Comparison of ENCODE assay signal across 25 cellular contexts in genomic region chr2:38516122-38516521, GRCh38.
DNase-seq lines count a peak whose midpoint lies in the region; ATAC-seq, FAIRE-seq and TF ChIP-seq lines count a peak whose summit lies in the region.
"Had no signal": no experiment of that assay in that cellular context is flagged by ENCODE, and none has a peak within 500 bp of the region (broad histone marks: within the 10 kb centered on the region; RNA-seq: fewer than 3 reads in every experiment).

No MANE protein-coding gene starts in this region.

- no peak for ATAC-seq in K562
- ATAC-seq in psoas muscle = no peak
- ATAC-seq: activated CD8-positive, alpha-beta memory T cell treated with anti-CD3 and anti-CD28 coated beads, Interleukin-2, amount 10 ng/mL, durations not matched to agents 7 days and 5 days; activated T-cell treated with anti-CD3 and anti-CD28 coated beads, Interleukin-2, amount 50 U/mL, for 72 hours; stimulated activated naive CD8-positive, alpha-beta T cell treated with anti-CD3 and anti-CD28 coated beads, Interleukin-15, Interleukin-2, amounts not matched to agents 100 U/mL and 50 U/mL, for 24 hours had no signal

- intact Hi-C loops in K562 (cut with micrococcal nuclease) = no loop called here
- intact Hi-C loops in kidney (cut with DNase I) = no loop called here
- intact Hi-C loops in psoas muscle (cut with DNase I) = no loop called here
- intact Hi-C loops in thyroid gland (cut with DNase I) = no loop called here
- intact Hi-C loops in A673 (cut with micrococcal nuclease; ENCODE audit: unreplicated experiment) = no loop called here

- no peaks in the 10 kb centered on the region for H3K9me1 ChIP-seq in K562 (ENCODE audit: control insufficient read depth, insufficient read depth, low read length)

- DNase-seq in K562 (ENCODE audit: extremely low read depth in 1 of 4, low spot score in 3 of 4) (no peak), kidney (no peak), psoas muscle (no peak), thyroid gland (no peak), NCI-H82 (lab: John Stamatoyannopoulos, UW) (no peak), A673 (ENCODE audit: low spot score) (no peak), SIG-M5 treated with dmso at 0.1 percent for 504 hours (lab: John Stamatoyannopoulos, UW; ENCODE audit: unreplicated experiment) (no peak)
- no peak for DNase-seq in T-helper 2 cell treated with Interferon-gamma antibody and Interleukin-4, amounts not matched to agents 5 μg/mL and 100 μg/mL, for 36 hours (ENCODE audit: low spot score)
- DNase-seq: activated CD4-positive, alpha-beta T cell treated with anti-CD3 and anti-CD28 coated beads, Interleukin-2, amount 10 ng/mL, durations not matched to agents 7 days and 5 days; activated CD8-positive, alpha-beta memory T cell treated with anti-CD3 and anti-CD28 coated beads, Interleukin-2, amount 10 ng/mL, durations not matched to agents 7 days and 5 days; activated naive CD4-positive, alpha-beta T cell treated with Interleukin-2 at 50 U/mL for 16 hours; activated T-cell treated with anti-CD3 and anti-CD28 coated beads, Interleukin-2, amount 50 U/mL, for 72 hours; amniotic stem cell; H7; head of caudate nucleus; Kasumi-1; NCI-H1694 treated with DMSO at 0.1 percent for 48 hours; NCI-H526; stimulated activated naive CD8-positive, alpha-beta T cell treated with anti-CD3 and anti-CD28 coated beads, Interleukin-15, Interleukin-2, amounts not matched to agents 100 U/mL and 50 U/mL, for 24 hours; T-helper 9 cell had no signal

- H4K20me1 ChIP-seq in K562 (replicated peaks; ENCODE audit: control insufficient read depth, insufficient read depth, low read length) = no peaks in the 10 kb centered on the region
- H4K20me1 ChIP-seq: BLaER1 treated with 17β-estradiol and CSF1 and Interleukin-3, amounts not matched to agents 10 nM and 100 nM had no signal

- no peaks in the 10 kb centered on the region for H3K79me2 ChIP-seq in K562 (ENCODE audit: control insufficient read depth, insufficient read depth, low read length)

- in situ Hi-C loops in K562 (cut with MboI) = no loop called here

- no peak for FAIRE-seq in K562 (lab: Jason Lieb, UNC)
- FAIRE-seq in kidney (lab: Jason Lieb, UNC) = no peak

- H3K4me1 Mint-ChIP-seq in T-helper 2 cell treated with Interferon-gamma antibody and Interleukin-4, amounts not matched to agents 5 μg/mL and 100 μg/mL, for 36 hours (ENCODE audit: low read depth) = no peaks in the 10 kb centered on the region
- H3K4me1 Mint-ChIP-seq: activated CD4-positive, alpha-beta T cell treated with anti-CD3 and anti-CD28 coated beads, Interleukin-2, amount 10 ng/mL, durations not matched to agents 7 days and 5 days; activated CD8-positive, alpha-beta memory T cell treated with anti-CD3 and anti-CD28 coated beads, Interleukin-2, amount 10 ng/mL, durations not matched to agents 7 days and 5 days had no signal

- H3K4me3 ChIP-seq in K562 (peak overlapping the region; percentile 42; the same call in 1 of the 2 replicates), kidney (ENCODE audit: low read length in 2 of 2) (peak overlapping the region; percentile 53 to 57), psoas muscle (peak overlapping the region; percentile 53), thyroid gland (replicated peaks in 1 of 3) (no peak overlapping the region), A673 (ENCODE audit: low read depth, low read length, poor library complexity, severe bottlenecking) (no peak overlapping the region)
- H3K4me3 ChIP-seq: BLaER1 treated with 17β-estradiol and CSF1 and Interleukin-3, amounts not matched to agents 10 nM and 100 nM; cardiac muscle cell had no signal

- H3K27ac Mint-ChIP-seq in T-helper 2 cell treated with Interferon-gamma antibody and Interleukin-4, amounts not matched to agents 5 μg/mL and 100 μg/mL, for 36 hours = no peak overlapping the region
- H3K27ac Mint-ChIP-seq: activated CD4-positive, alpha-beta T cell treated with anti-CD3 and anti-CD28 coated beads, Interleukin-2, amount 10 ng/mL, durations not matched to agents 7 days and 5 days; activated CD8-positive, alpha-beta memory T cell treated with anti-CD3 and anti-CD28 coated beads, Interleukin-2, amount 10 ng/mL, durations not matched to agents 7 days and 5 days; activated T-cell treated with anti-CD3 and anti-CD28 coated beads, Interleukin-2, amount 50 U/mL, for 72 hours; natural killer cell treated with Interleukin-12 subunit alpha and Interleukin-12 subunit beta and Interleukin-15 and Interleukin-18, amount 100 ng/mL, for 72 hours had no signal

- H3K36me3 Mint-ChIP-seq in T-helper 2 cell treated with Interferon-gamma antibody and Interleukin-4, amounts not matched to agents 5 μg/mL and 100 μg/mL, for 36 hours (ENCODE audit: low read depth) = no peaks in the 10 kb centered on the region
- H3K36me3 Mint-ChIP-seq: activated CD8-positive, alpha-beta memory T cell treated with anti-CD3 and anti-CD28 coated beads, Interleukin-2, amount 10 ng/mL, durations not matched to agents 7 days and 5 days; natural killer cell treated with Interleukin-12 subunit alpha and Interleukin-12 subunit beta and Interleukin-15 and Interleukin-18, amount 100 ng/mL, for 72 hours had no signal

- H3K27me3 ChIP-seq in K562 (ENCODE audit: control insufficient read depth in 2 of 2, insufficient read depth in 2 of 2, low read length in 2 of 2) (no peaks in the 10 kb centered on the region), psoas muscle (ENCODE audit: insufficient read depth in 3 of 3, low read length in 2 of 3) (no peaks in the 10 kb centered on the region), thyroid gland (no peaks in the 10 kb centered on the region), A673 (replicated peaks; ENCODE audit: insufficient read depth, low read depth, low read length, poor library complexity) (no peaks in the 10 kb centered on the region)
- H3K27me3 ChIP-seq: BLaER1 treated with 17β-estradiol and CSF1 and Interleukin-3, amounts not matched to agents 10 nM and 100 nM; cardiac muscle cell; ovary had no signal

- H3K27ac ChIP-seq in K562 (ENCODE audit: extremely low read depth, low read depth, low read length) (peak overlapping the region; percentile 88), kidney (ENCODE audit: low read depth in 2 of 2, low read length in 2 of 2) (peak overlapping the region; percentile 88 to 95), psoas muscle (peak overlapping the region; percentile 89), thyroid gland (peak overlapping the region; percentile 85 to 92 (median 92)), A673 (ENCODE audit: low read depth, low read length, poor library complexity, severe bottlenecking) (no peak overlapping the region)
- H3K27ac ChIP-seq: BLaER1 treated with 17β-estradiol and CSF1 and Interleukin-3, amounts not matched to agents 10 nM and 100 nM; cardiac muscle cell had no signal

- POLR2A ChIA-PET in K562 (lab: Yijun Ruan, JAX) = interaction anchor here (0.6 to 1.2 kb wide), 6 partner anchors 18 to 238 kb away, joined by 3 to 5 read pairs (median 3); partner anchors contain the start of gene SRSF7
- POLR2A ChIA-PET in A673 (lab: Charles Lee; ENCODE audit: low non-redundant PET) = no interaction called here

- no peaks in the 10 kb centered on the region for H3K9me3 Mint-ChIP-seq in T-helper 2 cell treated with Interferon-gamma antibody and Interleukin-4, amounts not matched to agents 5 μg/mL and 100 μg/mL, for 36 hours
- H3K9me3 Mint-ChIP-seq: activated CD4-positive, alpha-beta T cell treated with anti-CD3 and anti-CD28 coated beads, Interleukin-2, amount 10 ng/mL, durations not matched to agents 7 days and 5 days; activated T-cell treated with anti-CD3 and anti-CD28 coated beads, Interleukin-2, amount 50 U/mL, for 72 hours; natural killer cell treated with Interleukin-12 subunit alpha and Interleukin-12 subunit beta and Interleukin-15 and Interleukin-18, amount 100 ng/mL, for 72 hours had no signal

- no peaks in the 10 kb centered on the region for H3K36me3 ChIP-seq in K562 (ENCODE audit: control insufficient read depth, insufficient read depth, low read length)
- H3K36me3 ChIP-seq in kidney (ENCODE audit: control insufficient read depth in 1 of 2, insufficient read depth in 2 of 2, low read length in 2 of 2) = no peaks in the 10 kb centered on the region
- H3K36me3 ChIP-seq in psoas muscle (ENCODE audit: insufficient read depth in 1 of 2, low read depth in 1 of 2) = no peaks in the 10 kb centered on the region
- H3K36me3 ChIP-seq in thyroid gland = no peaks in the 10 kb centered on the region
- no peaks in the 10 kb centered on the region for H3K36me3 ChIP-seq in A673 (ENCODE audit: insufficient read depth, low read length, poor library complexity, severe bottlenecking)
- H3K36me3 ChIP-seq: BLaER1 treated with 17β-estradiol and CSF1 and Interleukin-3, amounts not matched to agents 10 nM and 100 nM; cardiac muscle cell; ovary; WERI-Rb-1 had no signal

- TF ChIP-seq RAD21 in K562 (CRISPR knock-in tag; conservative IDR thresholded peaks at IDR 0.05 in 1 of 2, IDR thresholded peaks at IDR 0.05 in 1 of 2) = no peak

- H3K9me3 ChIP-seq in K562 (replicated peaks; ENCODE audit: control insufficient read depth, insufficient read depth, low read depth, low read length) (no peaks in the 10 kb centered on the region), kidney (ENCODE audit: control insufficient read depth in 1 of 2, low read length in 2 of 2) (no peaks in the 10 kb centered on the region), psoas muscle (no peaks in the 10 kb centered on the region), thyroid gland (no peaks in the 10 kb centered on the region), A673 (ENCODE audit: low read depth, low read length, poor library complexity, severe bottlenecking) (no peaks in the 10 kb centered on the region)
- H3K9me3 ChIP-seq: BLaER1 treated with 17β-estradiol and CSF1 and Interleukin-3, amounts not matched to agents 10 nM and 100 nM; ovary had no signal

- H3K4me1 ChIP-seq in K562 (replicated peaks in 1 of 2; ENCODE audit: control insufficient read depth in 2 of 2, insufficient read depth in 2 of 2, low read length in 2 of 2) (peaks cover 10 to 12% of the 10 kb centered on the region in 2 experiments; a peak in 4 of 5 replicates), kidney (ENCODE audit: control insufficient read depth in 1 of 2, insufficient read depth in 1 of 2, low read depth in 1 of 2, low read length in 2 of 2) (peaks cover 0 to 2% of the 10 kb centered on the region in 2 donors), psoas muscle (peaks cover 22% of the 10 kb centered on the region), thyroid gland (peaks cover 7% of the 10 kb centered on the region in 2 donors), A673 (ENCODE audit: insufficient read depth, low read length, poor library complexity, severe bottlenecking) (no peaks in the 10 kb centered on the region)
- H3K4me1 ChIP-seq: BLaER1 treated with 17β-estradiol and CSF1 and Interleukin-3, amounts not matched to agents 10 nM and 100 nM had no signal

- peaks cover 14% of the 10 kb centered on the region for H3K27me3 Mint-ChIP-seq in T-helper 2 cell treated with Interferon-gamma antibody and Interleukin-4, amounts not matched to agents 5 μg/mL and 100 μg/mL, for 36 hours (ENCODE audit: low read depth)

- no peak overlapping the region for H3K4me3 Mint-ChIP-seq in T-helper 2 cell treated with Interferon-gamma antibody and Interleukin-4, amounts not matched to agents 5 μg/mL and 100 μg/mL, for 36 hours
- H3K4me3 Mint-ChIP-seq: activated CD4-positive, alpha-beta T cell treated with anti-CD3 and anti-CD28 coated beads, Interleukin-2, amount 10 ng/mL, durations not matched to agents 7 days and 5 days; activated CD8-positive, alpha-beta memory T cell treated with anti-CD3 and anti-CD28 coated beads, Interleukin-2, amount 10 ng/mL, durations not matched to agents 7 days and 5 days; activated T-cell treated with anti-CD3 and anti-CD28 coated beads, Interleukin-2, amount 50 U/mL, for 72 hours; natural killer cell treated with Interleukin-12 subunit alpha and Interleukin-12 subunit beta and Interleukin-15 and Interleukin-18, amount 100 ng/mL, for 72 hours had no signal

- BruUV-seq in K562 (replicated peaks; lab: Mats Ljungman, UMichigan) (no TSS peak), A673 (replicated peaks; lab: Mats Ljungman, UMichigan) (no TSS peak)

- no peak for TF ChIP-seq EP300 in K562 (IDR thresholded peaks at IDR 0.05; ENCODE audit: low read length)

- CTCF ChIA-PET in K562 (lab: Yijun Ruan, JAX; ENCODE audit: low intra/inter-chr PET ratio) (interaction anchor here (0.6 to 0.7 kb wide), 2 partner anchors 76 to 1398 kb away, joined by 3 read pairs; no protein-coding TSS in a partner anchor), A673 (lab: Charles Lee) (no interaction called here)

- WGBS in K562 (ENCODE audit: insufficient coverage, low coverage, missing lambda C conversion rate) = 57% methylated on average over 3 of the region's 3 CpGs
- 79 to 80% (median 79%) methylated on average over 3 of the region's 3 CpGs for WGBS in psoas muscle, 3 donors
- WGBS in thyroid gland, 2 donors = 80% methylated on average over 3 of the region's 3 CpGs

- H3K9ac ChIP-seq in K562 (ENCODE audit: insufficient read depth in 1 of 2, low read depth in 2 of 2, low read length in 2 of 2) = peak overlapping the region in 1 of 2 experiments; percentile 86; a peak in 2 of 4 replicates
- H3K9ac ChIP-seq in kidney (ENCODE audit: low read length in 2 of 2) = peak overlapping the region; percentile 57 to 69
- H3K9ac ChIP-seq: BLaER1 treated with 17β-estradiol and CSF1 and Interleukin-3, amounts not matched to agents 10 nM and 100 nM had no signal

- peak overlapping the region; percentile 84 for H2AFZ ChIP-seq in K562 (ENCODE audit: low read depth, low read length)

- TF ChIP-seq CTCF in K562 (IDR thresholded peaks at IDR 0.05 in 2 of 3, conservative IDR thresholded peaks at IDR 0.05 in 1 of 3; ENCODE audit: insufficient read depth in 2 of 3, low read depth in 1 of 3, low read length in 3 of 3) (no peak), kidney (IDR thresholded peaks at IDR 0.05; ENCODE audit: borderline replicate concordance, extremely low read depth, insufficient read depth) (no peak), psoas muscle (IDR thresholded peaks at IDR 0.05) (no peak), thyroid gland (IDR thresholded peaks at IDR 0.05) (no peak), A673 (conservative IDR thresholded peaks at IDR 0.05; ENCODE audit: low read depth, low read length) (no peak)

- peak overlapping the region; percentile 93 for H3K4me2 ChIP-seq in K562 (ENCODE audit: insufficient read depth, low read length)
- H3K4me2 ChIP-seq: BLaER1 treated with 17β-estradiol and CSF1 and Interleukin-3, amounts not matched to agents 10 nM and 100 nM had no signal

- TF ChIP-seq POLR2A in K562 (conservative IDR thresholded peaks at IDR 0.05) = no peak
- TF ChIP-seq POLR2A in thyroid gland (IDR thresholded peaks at IDR 0.05) = no peak

Comparison
In these comparisons a context has a peak if more than half of its experiments do, and no peak if none do; other contexts are left out.
1. H3K4me3 ChIP-seq: peak in K562 (single experiment), kidney (2 of 2) and psoas muscle (single experiment); none in thyroid gland (0 of 3) and A673 (single experiment).